ENCODE assay signal across 8 cellular contexts in the genomic region with DNA sequence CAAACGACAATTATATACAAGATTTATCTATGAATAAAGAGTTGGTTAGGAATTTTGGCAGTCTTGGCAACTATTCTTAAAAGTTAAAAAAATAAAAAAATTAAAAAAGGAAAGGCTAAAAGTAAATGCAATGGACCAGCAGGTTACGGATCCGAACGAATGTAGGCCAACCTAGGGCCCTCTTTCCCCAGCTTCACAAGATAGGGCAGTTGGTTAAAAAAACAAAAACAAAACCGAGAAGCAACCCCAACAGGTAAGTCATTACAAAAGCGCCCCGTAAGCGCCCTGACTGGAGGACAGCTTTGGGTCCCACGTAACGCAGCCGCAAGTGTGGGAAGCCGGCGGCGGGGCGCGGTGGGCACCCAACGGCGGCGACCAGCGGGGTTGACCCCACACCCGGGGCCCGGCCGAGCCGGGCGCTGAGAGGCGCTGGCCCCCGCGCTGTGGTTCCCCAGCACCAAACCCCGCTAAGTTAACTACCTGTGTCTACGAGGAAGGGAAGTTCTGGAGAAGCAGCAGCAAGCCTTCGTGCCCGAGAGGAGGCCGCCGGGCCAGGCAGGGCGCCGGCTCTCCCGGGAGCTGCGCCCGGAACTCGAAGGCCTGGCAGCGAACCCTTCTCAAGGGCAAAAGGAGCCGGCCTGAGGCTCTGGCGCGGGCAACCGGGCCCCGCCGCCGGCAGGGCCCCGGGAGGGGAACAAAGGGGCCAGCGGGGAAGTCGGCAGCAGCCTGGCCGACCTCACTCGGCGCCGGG. TPM values are rescaled to one million over a fixed set of nuclear protein-coding genes. Genes with fewer than 3 reads are reported as not detected.
DNase-seq lines count a peak whose midpoint lies in the region; ATAC-seq and TF ChIP-seq lines count a peak whose summit lies in the region.

No MANE protein-coding gene starts in this region.

- H3K9me3 Mint-ChIP-seq in Caco-2 (ENCODE audit: unreplicated experiment) (no peaks in the 10 kb centered on the region), WTC11 (peaks cover 7% of the 10 kb centered on the region)

- CTCF ChIA-PET in Caco-2 (lab: Charles Lee) (interaction anchor here (1.3 to 2.2 kb wide), 6 partner anchors 23 to 214 kb away, joined by 4 to 11 read pairs (median 7); a partner anchor contains a TSS), WTC11 (lab: Charles Lee) (interaction anchor here (0.5 to 2.3 kb wide), 19 partner anchors 10 to 212 kb away, joined by 3 to 8 read pairs (median 4); a partner anchor contains a TSS)

- H3K27ac ChIP-seq in caudate nucleus (ENCODE audit: low read depth, low read length) (peak overlapping the region; percentile 93), left lung (peak overlapping the region; percentile 99 to 100)

- H3K27me3 ChIP-seq in Caco-2 (replicated peaks; ENCODE audit: control insufficient read depth, insufficient read depth, low read length) = no peaks in the 10 kb centered on the region
- no peaks in the 10 kb centered on the region for H3K27me3 ChIP-seq in left lung

- H3K4me3 Mint-ChIP-seq in Caco-2 (ENCODE audit: unreplicated experiment) = peak overlapping the region; percentile 84
- peak overlapping the region; percentile 80 for H3K4me3 Mint-ChIP-seq in WTC11

- BruUV-seq in Caco-2 (replicated peaks; lab: Mats Ljungman, UMichigan) = no TSS peak

- DNase-seq in Caco-2 (peak; percentile 41 to 51), HK-2 (ENCODE audit: unreplicated experiment) (peak; percentile 52), WTC11 (ENCODE audit: low spot score) (peak; percentile 31), caudate nucleus (lab: John Stamatoyannopoulos, UW) (peak in 33 of 61 donors; percentile 2 to 78 (median 41)), left lung (peak; percentile 42 to 87), NCI-H2196 (lab: John Stamatoyannopoulos, UW; ENCODE audit: unreplicated experiment) (no peak)
- DNase-seq in stimulated activated CD4-positive, alpha-beta T cell treated with anti-CD3 and anti-CD28 coated beads, TNF-alpha, amount 100 ng/mL, for 24 hours (ENCODE audit: low read depth in 3 of 3) = peak; percentile 9 to 48 (median 37)

- H3K27ac Mint-ChIP-seq in Caco-2 (ENCODE audit: unreplicated experiment) (peak overlapping the region; percentile 95), WTC11 (no peak overlapping the region)

- intact Hi-C loops in Caco-2 (cut with micrococcal nuclease; ENCODE audit: unreplicated experiment) (loop anchor here (1.0 to 5.0 kb wide), 4 partner anchors 76 to 150 kb away; no protein-coding TSS in a partner anchor), left lung (cut with DNase I) (no loop called here)

- TF ChIP-seq CTCF in Caco-2 (IDR thresholded peaks at IDR 0.05; ENCODE audit: insufficient read depth in 1 of 2, low read depth in 1 of 2, low read length in 1 of 2, severe bottlenecking in 1 of 2, unreplicated experiment in 1 of 2) = no peak
- no peak for TF ChIP-seq CTCF in WTC11 (IDR thresholded peaks at IDR 0.05)
- TF ChIP-seq CTCF in left lung (IDR thresholded peaks at IDR 0.05) = no peak

- ATAC-seq in GM19455 (IDR thresholded peaks at IDR 0.05; ENCODE audit: unreplicated experiment) (peak; percentile 24), WTC11 (peak; percentile 2), left lung (peak; percentile 21)

- POLR2A ChIA-PET in Caco-2 (lab: Charles Lee) (interaction anchor here (0.5 to 1.2 kb wide), 3 partner anchors 23 to 67 kb away, joined by 3 to 6 read pairs (median 4); no protein-coding TSS in a partner anchor), WTC11 (lab: Charles Lee) (interaction anchor here (1.0 to 1.6 kb wide), 3 partner anchors 64 to 180 kb away, joined by 3 to 7 read pairs (median 3); no protein-coding TSS in a partner anchor)

- peak overlapping the region; percentile 91 for H3K4me3 ChIP-seq in Caco-2 (ENCODE audit: low read depth, low read length)
- peak overlapping the region; percentile 79 to 81 for H3K4me3 ChIP-seq in left lung

- H3K27me3 Mint-ChIP-seq in Caco-2 (ENCODE audit: insufficient read depth, unreplicated experiment) (no peaks in the 10 kb centered on the region), WTC11 (ENCODE audit: low read depth) (no peaks in the 10 kb centered on the region)

- H3K36me3 ChIP-seq in Caco-2 (ENCODE audit: control insufficient read depth, insufficient read depth, low read length) (no peaks in the 10 kb centered on the region; the same call in 1 of the 2 replicates), left lung (peaks cover 0 to 19% of the 10 kb centered on the region in 2 donors)

- H3K9me3 ChIP-seq in Caco-2 (no peaks in the 10 kb centered on the region), left lung (no peaks in the 10 kb centered on the region)

- peaks cover 17% of the 10 kb centered on the region for H3K4me1 ChIP-seq in Caco-2
- H3K4me1 ChIP-seq in left lung = peaks cover 13 to 33% of the 10 kb centered on the region in 2 donors

- peaks cover 45% of the 10 kb centered on the region for H3K36me3 Mint-ChIP-seq in Caco-2 (ENCODE audit: insufficient read depth, unreplicated experiment)
- H3K36me3 Mint-ChIP-seq in WTC11 = peaks cover 30% of the 10 kb centered on the region

- H3K4me1 Mint-ChIP-seq in Caco-2 (ENCODE audit: low read depth, unreplicated experiment) = peaks cover 17% of the 10 kb centered on the region
- peaks cover 25% of the 10 kb centered on the region for H3K4me1 Mint-ChIP-seq in WTC11

TF ChIP-seq in WTC11, 78 proteins besides CTCF, POLR2A, EP300 and RAD21:
- TF ChIP-seq, protein P1, sequence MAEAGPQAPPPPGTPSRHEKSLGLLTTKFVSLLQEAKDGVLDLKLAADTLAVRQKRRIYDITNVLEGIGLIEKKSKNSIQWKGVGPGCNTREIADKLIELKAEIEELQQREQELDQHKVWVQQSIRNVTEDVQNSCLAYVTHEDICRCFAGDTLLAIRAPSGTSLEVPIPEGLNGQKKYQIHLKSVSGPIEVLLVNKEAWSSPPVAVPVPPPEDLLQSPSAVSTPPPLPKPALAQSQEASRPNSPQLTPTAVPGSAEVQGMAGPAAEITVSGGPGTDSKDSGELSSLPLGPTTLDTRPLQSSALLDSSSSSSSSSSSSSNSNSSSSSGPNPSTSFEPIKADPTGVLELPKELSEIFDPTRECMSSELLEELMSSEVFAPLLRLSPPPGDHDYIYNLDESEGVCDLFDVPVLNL (CRISPR knock-in tag; IDR thresholded peaks at IDR 0.05; ENCODE audit: borderline replicate concordance, low read depth) = 0 out of 2 replicates have a peak, but pooled peaks have one; percentile 30
- TF ChIP-seq, protein P2, sequence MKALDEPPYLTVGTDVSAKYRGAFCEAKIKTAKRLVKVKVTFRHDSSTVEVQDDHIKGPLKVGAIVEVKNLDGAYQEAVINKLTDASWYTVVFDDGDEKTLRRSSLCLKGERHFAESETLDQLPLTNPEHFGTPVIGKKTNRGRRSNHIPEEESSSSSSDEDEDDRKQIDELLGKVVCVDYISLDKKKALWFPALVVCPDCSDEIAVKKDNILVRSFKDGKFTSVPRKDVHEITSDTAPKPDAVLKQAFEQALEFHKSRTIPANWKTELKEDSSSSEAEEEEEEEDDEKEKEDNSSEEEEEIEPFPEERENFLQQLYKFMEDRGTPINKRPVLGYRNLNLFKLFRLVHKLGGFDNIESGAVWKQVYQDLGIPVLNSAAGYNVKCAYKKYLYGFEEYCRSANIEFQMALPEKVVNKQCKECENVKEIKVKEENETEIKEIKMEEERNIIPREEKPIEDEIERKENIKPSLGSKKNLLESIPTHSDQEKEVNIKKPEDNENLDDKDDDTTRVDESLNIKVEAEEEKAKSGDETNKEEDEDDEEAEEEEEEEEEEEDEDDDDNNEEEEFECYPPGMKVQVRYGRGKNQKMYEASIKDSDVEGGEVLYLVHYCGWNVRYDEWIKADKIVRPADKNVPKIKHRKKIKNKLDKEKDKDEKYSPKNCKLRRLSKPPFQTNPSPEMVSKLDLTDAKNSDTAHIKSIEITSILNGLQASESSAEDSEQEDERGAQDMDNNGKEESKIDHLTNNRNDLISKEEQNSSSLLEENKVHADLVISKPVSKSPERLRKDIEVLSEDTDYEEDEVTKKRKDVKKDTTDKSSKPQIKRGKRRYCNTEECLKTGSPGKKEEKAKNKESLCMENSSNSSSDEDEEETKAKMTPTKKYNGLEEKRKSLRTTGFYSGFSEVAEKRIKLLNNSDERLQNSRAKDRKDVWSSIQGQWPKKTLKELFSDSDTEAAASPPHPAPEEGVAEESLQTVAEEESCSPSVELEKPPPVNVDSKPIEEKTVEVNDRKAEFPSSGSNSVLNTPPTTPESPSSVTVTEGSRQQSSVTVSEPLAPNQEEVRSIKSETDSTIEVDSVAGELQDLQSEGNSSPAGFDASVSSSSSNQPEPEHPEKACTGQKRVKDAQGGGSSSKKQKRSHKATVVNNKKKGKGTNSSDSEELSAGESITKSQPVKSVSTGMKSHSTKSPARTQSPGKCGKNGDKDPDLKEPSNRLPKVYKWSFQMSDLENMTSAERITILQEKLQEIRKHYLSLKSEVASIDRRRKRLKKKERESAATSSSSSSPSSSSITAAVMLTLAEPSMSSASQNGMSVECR (CRISPR knock-in tag; IDR thresholded peaks at IDR 0.05; ENCODE audit: borderline replicate concordance) = no peak; the same call in 1 of the 2 replicates
- TF ChIP-seq, protein P3, sequence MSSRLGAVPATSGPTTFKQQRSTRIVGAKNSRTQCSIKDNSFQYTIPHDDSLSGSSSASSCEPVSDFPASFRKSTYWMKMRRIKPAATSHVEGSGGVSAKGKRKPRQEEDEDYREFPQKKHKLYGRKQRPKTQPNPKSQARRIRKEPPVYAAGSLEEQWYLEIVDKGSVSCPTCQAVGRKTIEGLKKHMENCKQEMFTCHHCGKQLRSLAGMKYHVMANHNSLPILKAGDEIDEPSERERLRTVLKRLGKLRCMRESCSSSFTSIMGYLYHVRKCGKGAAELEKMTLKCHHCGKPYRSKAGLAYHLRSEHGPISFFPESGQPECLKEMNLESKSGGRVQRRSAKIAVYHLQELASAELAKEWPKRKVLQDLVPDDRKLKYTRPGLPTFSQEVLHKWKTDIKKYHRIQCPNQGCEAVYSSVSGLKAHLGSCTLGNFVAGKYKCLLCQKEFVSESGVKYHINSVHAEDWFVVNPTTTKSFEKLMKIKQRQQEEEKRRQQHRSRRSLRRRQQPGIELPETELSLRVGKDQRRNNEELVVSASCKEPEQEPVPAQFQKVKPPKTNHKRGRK (CRISPR knock-in tag; IDR thresholded peaks at IDR 0.05; ENCODE audit: borderline replicate concordance) = 0 out of 2 replicates have a peak, but pooled peaks have one; percentile 1
- peak; percentile 30; the same call in 1 of the 2 replicates for TF ChIP-seq ZNF423 (CRISPR knock-in tag; IDR thresholded peaks at IDR 0.05)

RNA-seq across cellular contexts. Expression of a gene that starts 0.9 kb away (rescaled TPM):
- total RNA-seq in Caco-2 (2022) (146 and 147 TPM in 2 replicates), WTC11 (2021) (81.7 to 89.1 TPM (median 88.5 TPM) in 3 replicates), left lung (100 to 1,000 TPM; 160 to 165 TPM)
